ENCODE assay signal across 21 cellular contexts in the genomic region with DNA sequence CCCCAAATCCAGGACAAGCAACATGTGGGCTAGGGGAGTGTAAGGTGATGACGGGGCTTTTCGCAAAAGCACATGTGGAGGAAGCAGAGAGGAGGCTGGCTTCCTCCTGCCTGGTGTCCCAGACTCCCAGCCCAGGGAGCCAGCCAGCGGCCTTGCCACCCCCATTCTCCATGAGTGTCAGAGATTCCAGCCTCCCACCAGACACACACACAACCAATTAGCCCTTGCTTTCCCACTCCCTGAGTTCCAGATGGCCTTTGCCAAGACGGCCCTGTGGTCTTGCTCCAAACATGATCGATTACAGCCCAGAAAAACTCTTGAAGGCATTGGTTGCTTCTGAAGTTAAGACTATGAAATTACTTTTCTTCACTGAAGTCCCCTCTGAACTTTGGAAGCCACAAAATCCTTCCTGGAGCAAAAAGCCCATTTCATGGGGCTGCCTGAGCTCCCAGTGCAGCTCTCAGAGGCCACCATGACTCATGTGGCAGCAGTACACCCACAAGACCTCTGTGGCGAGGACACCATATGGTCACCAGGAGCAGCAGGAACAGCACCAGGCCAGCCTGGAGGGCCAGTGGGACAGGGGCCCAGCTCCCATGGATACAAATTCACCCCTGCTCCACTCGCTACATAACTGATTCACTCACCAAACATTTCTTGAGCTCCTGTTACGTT.
DNase-seq lines count a peak whose midpoint lies in the region; ATAC-seq, FAIRE-seq and TF ChIP-seq lines count a peak whose summit lies in the region.
"Had no signal": no experiment of that assay in that cellular context is flagged by ENCODE, and none has a peak within 500 bp of the region (broad histone marks: within the 10 kb centered on the region; RNA-seq: fewer than 3 reads in every experiment).

No MANE protein-coding gene starts in this region.

- DNase-seq in EL: peak; percentile 90
- peak; percentile 10 for DNase-seq in HTR-8/SVneo (ENCODE audit: insufficient read length, low spot score)
- DNase-seq in breast epithelium (ENCODE audit: low spot score in 2 of 2): no peak
- no peak for DNase-seq in SKM-1 (lab: John Stamatoyannopoulos, UW; ENCODE audit: unreplicated experiment)
- no peak for DNase-seq in sigmoid colon
- DNase-seq: activated CD4-positive, CD25-positive, alpha-beta regulatory T cell; activated CD8-positive, alpha-beta T cell treated with anti-CD3 and anti-CD28 coated beads, Interleukin-2, amount 10 ng/mL, durations not matched to agents 7 days and 5 days; activated T-cell treated with anti-CD3 and anti-CD28 coated beads, Interleukin-2, amount 50 U/mL, for 48 hours; DMS 273 treated with DMSO at 0.1 percent for 48 hours; Kasumi-1; lower lobe of right lung; NCI-H1417 treated with DMSO at 0.1 percent for 48 hours; NCI-H526; occipital lobe; SHP77 treated with DMSO at 0.1 percent for 48 hours had no signal

- TF ChIP-seq EP300 in sigmoid colon (IDR thresholded peaks at IDR 0.05): no peak

- TF ChIP-seq POLR2A in breast epithelium (IDR thresholded peaks at IDR 0.05) (no peak), sigmoid colon (IDR thresholded peaks at IDR 0.05) (no peak)

- H3K36me3 ChIP-seq in breast epithelium (no peaks in the 10 kb centered on the region), sigmoid colon (no peaks in the 10 kb centered on the region)
- H3K36me3 ChIP-seq: lower lobe of right lung had no signal

- TF ChIP-seq CTCF in breast epithelium (IDR thresholded peaks at IDR 0.05) (no peak), sigmoid colon (IDR thresholded peaks at IDR 0.05) (no peak)

- no peak for FAIRE-seq in HTR-8/SVneo (lab: Jason Lieb, UNC)
- FAIRE-seq: islet of Langerhans had no signal

- H3K27ac ChIP-seq in breast epithelium (peak overlapping the region; percentile 55 to 88), skin epidermis (peak overlapping the region in 11 of 21 experiments; percentile 15 to 77 (median 41)), sigmoid colon (no peak overlapping the region)
- H3K27ac ChIP-seq: C4-2B, coronary artery, hepatocyte, lower lobe of right lung had no signal

- no peaks in the 10 kb centered on the region for H3K27me3 ChIP-seq in breast epithelium
- H3K27me3 ChIP-seq in sigmoid colon: no peaks in the 10 kb centered on the region
- H3K27me3 ChIP-seq: hepatocyte had no signal

- no peaks in the 10 kb centered on the region for H3K9me3 ChIP-seq in breast epithelium
- no peaks in the 10 kb centered on the region for H3K9me3 ChIP-seq in sigmoid colon
- H3K9me3 ChIP-seq: lower lobe of right lung had no signal

- ATAC-seq in HG03025 (IDR thresholded peaks at IDR 0.05; ENCODE audit: low FRiP score, unreplicated experiment): no peak
- ATAC-seq: activated CD8-positive, alpha-beta T cell treated with anti-CD3 and anti-CD28 coated beads, Interleukin-2, amount 10 ng/mL, durations not matched to agents 7 days and 5 days; lower lobe of right lung had no signal

- H3K4me1 ChIP-seq in breast epithelium (no peaks in the 10 kb centered on the region), sigmoid colon (peaks cover 0 to 35% (median 26%) of the 10 kb centered on the region in 4 donors)
- H3K4me1 ChIP-seq: lower lobe of right lung had no signal

- intact Hi-C loops in breast epithelium (cut with DNase I; ENCODE audit: low total_unique reads) (no loop called here), sigmoid colon (cut with DNase I) (no loop called here)

- H3K4me3 ChIP-seq in breast epithelium (no peak overlapping the region), skin epidermis (no peak overlapping the region), sigmoid colon (no peak overlapping the region)
- H3K4me3 ChIP-seq: coronary artery, hepatocyte, lower lobe of right lung had no signal

- WGBS in sigmoid colon, 2 donors: 91 to 92% methylated on average over 8 of the region's 8 CpGs

Comparison
In these comparisons a context has a peak if more than half of its experiments do, and no peak if none do; other contexts are left out.
1. DNase-seq: peak in EL (single experiment) and HTR-8/SVneo (single experiment); none in breast epithelium (0 of 2), SKM-1 (single experiment) and sigmoid colon (single experiment).
2. H3K27ac ChIP-seq: peak in breast epithelium (2 of 2) and skin epidermis (11 of 21); none in sigmoid colon (0 of 4).